ENCODE assay signal across 1 cellular context in genomic region chr1:208221291-208221622, GRCh38.
TF ChIP-seq lines count a peak whose summit lies in the region.

No MANE protein-coding gene starts in this region.

TF ChIP-seq in IMR-90, 13 proteins besides CTCF, POLR2A, EP300 and RAD21 (continued from another document):
- no peak for TF ChIP-seq ELK1 (IDR thresholded peaks at IDR 0.05; ENCODE audit: borderline replicate concordance, low read depth, low read length)
- TF ChIP-seq MAFK (IDR thresholded peaks at IDR 0.05; ENCODE audit: low read depth, low read length), result no peak
- no peak for TF ChIP-seq SMC3 (IDR thresholded peaks at IDR 0.05; ENCODE audit: low read depth, low read length)
